In genomic region chr12:33759279-33759678, GRCh38 we compare ENCODE assay signal across 35 cellular contexts.
"Had no signal": no experiment of that assay in that cellular context is flagged by ENCODE, and none has a peak within 500 bp of the region (broad histone marks: within the 10 kb centered on the region; RNA-seq: fewer than 3 reads in every experiment).

No MANE protein-coding gene starts in this region.

- H3K36me3 ChIP-seq: adrenal gland, colonic mucosa, esophagus squamous epithelium, gastroesophageal sphincter, WERI-Rb-1 had no signal

- H3K4me3 ChIP-seq: adrenal gland, body of pancreas, colonic mucosa, dorsolateral prefrontal cortex, esophagus squamous epithelium, gastroesophageal sphincter had no signal

- H3K27ac ChIP-seq: adrenal gland, body of pancreas, colonic mucosa, dorsolateral prefrontal cortex, epithelial cell of prostate, esophagus squamous epithelium, gastroesophageal sphincter, WERI-Rb-1 had no signal

- H3K36me3 Mint-ChIP-seq: activated CD4-positive, alpha-beta memory T cell treated with anti-CD3 and anti-CD28 coated beads for 36 hours; activated CD8-positive, alpha-beta memory T cell treated with anti-CD3 and anti-CD28 coated beads, Interleukin-2, amount 10 ng/mL, durations not matched to agents 7 days and 5 days; activated naive CD4-positive, alpha-beta T cell treated with anti-CD3 and anti-CD28 coated beads, Interleukin-2, amount 50 U/mL, for 24 hours; activated naive CD8-positive, alpha-beta T cell treated with anti-CD3 and anti-CD28 coated beads for 36 hours had no signal

- DNase-seq: activated B cell treated with CpG ODN at 0.5 μM for 24 hours; activated CD4-positive, alpha-beta memory T cell treated with anti-CD3 and anti-CD28 coated beads for 36 hours; activated CD4-positive, alpha-beta T cell treated with anti-CD3 and anti-CD28 coated beads for 48 hours; activated CD8-positive, alpha-beta memory T cell treated with anti-CD3 and anti-CD28 coated beads, Interleukin-2, amount 10 ng/mL, durations not matched to agents 7 days and 5 days; activated CD8-positive, alpha-beta memory T cell treated with anti-CD3 and anti-CD28 coated beads, Interleukin-2, amount 50 U/mL, for 4 hours; activated CD8-positive, alpha-beta T cell treated with anti-CD3 and anti-CD28 coated beads, Interleukin-2, amount 10 ng/mL, durations not matched to agents 7 days and 5 days; activated effector memory CD4-positive, alpha-beta T cell treated with anti-CD3 and anti-CD28 coated beads, Interleukin-2, amount 50 U/mL, for 16 hours; activated naive CD4-positive, alpha-beta T cell treated with anti-CD3 and anti-CD28 coated beads for 36 hours; activated naive CD8-positive, alpha-beta T cell treated with anti-CD3 and anti-CD28 coated beads for 36 hours; activated naive CD8-positive, alpha-beta T cell treated with anti-CD3 and anti-CD28 coated beads, Interleukin-2, amount 50 U/mL, for 24 hours; activated T-cell treated with anti-CD3 and anti-CD28 coated beads, Interleukin-2, amount 50 U/mL, for 1 hour; activated T-cell treated with anti-CD3 and anti-CD28 coated beads, Interleukin-2, amount 50 U/mL, for 48 hours; adrenal gland; amygdala; aorta; body of pancreas; central memory CD4-positive, alpha-beta T cell; cerebellar nuclear complex; colonic mucosa; dorsolateral prefrontal cortex; effector memory CD4-positive, alpha-beta T cell; esophagus squamous epithelium; foreskin melanocyte; T-helper 1 cell; T-helper 17 cell; T1000; WERI-Rb-1 had no signal

- H3K9me3 Mint-ChIP-seq: activated naive CD4-positive, alpha-beta T cell treated with anti-CD3 and anti-CD28 coated beads for 36 hours; activated naive CD4-positive, alpha-beta T cell treated with anti-CD3 and anti-CD28 coated beads, Interleukin-2, amount 50 U/mL, for 24 hours had no signal

- H3K27me3 ChIP-seq: adrenal gland, body of pancreas, colonic mucosa, dorsolateral prefrontal cortex, esophagus squamous epithelium, gastroesophageal sphincter had no signal

- H3K4me1 Mint-ChIP-seq: activated B cell treated with CpG ODN at 0.5 μM for 24 hours; activated CD8-positive, alpha-beta memory T cell treated with anti-CD3 and anti-CD28 coated beads, Interleukin-2, amount 10 ng/mL, durations not matched to agents 7 days and 5 days; activated naive CD4-positive, alpha-beta T cell treated with anti-CD3 and anti-CD28 coated beads, Interleukin-2, amount 50 U/mL, for 24 hours; activated naive CD8-positive, alpha-beta T cell treated with anti-CD3 and anti-CD28 coated beads for 36 hours; activated naive CD8-positive, alpha-beta T cell treated with anti-CD3 and anti-CD28 coated beads, Interleukin-2, amount 50 U/mL, for 24 hours; T-helper 17 cell had no signal

- H3K27ac Mint-ChIP-seq: activated B cell treated with CpG ODN at 0.5 μM for 24 hours; activated CD4-positive, alpha-beta memory T cell treated with anti-CD3 and anti-CD28 coated beads for 36 hours; activated CD8-positive, alpha-beta memory T cell treated with anti-CD3 and anti-CD28 coated beads, Interleukin-2, amount 10 ng/mL, durations not matched to agents 7 days and 5 days; activated CD8-positive, alpha-beta T cell treated with anti-CD3 and anti-CD28 coated beads, Interleukin-2, amount 10 ng/mL, durations not matched to agents 7 days and 5 days; activated naive CD4-positive, alpha-beta T cell treated with anti-CD3 and anti-CD28 coated beads for 36 hours; activated naive CD4-positive, alpha-beta T cell treated with anti-CD3 and anti-CD28 coated beads, Interleukin-2, amount 50 U/mL, for 24 hours; activated naive CD8-positive, alpha-beta T cell treated with anti-CD3 and anti-CD28 coated beads for 36 hours; activated naive CD8-positive, alpha-beta T cell treated with anti-CD3 and anti-CD28 coated beads, Interleukin-2, amount 50 U/mL, for 24 hours; activated T-helper 1 cell treated with anti-CD3 and anti-CD28 coated beads, Interleukin-12 subunit alpha, Interleukin-12 subunit beta, Interleukin-2, Interleukin-4 antibody, amounts not matched to agents 30 ng/mL and 10 ng/mL and 1 ng/mL, durations not matched to agents 14 hours and 24 hours and 36 hours; activated T-helper 2 cell treated with anti-CD3 and anti-CD28 coated beads, Interferon-gamma antibody, Interleukin-2, Interleukin-4, amounts not matched to agents 10 μg/mL and 5 μg/mL and 100 μg/mL, durations not matched to agents 14 hours and 24 hours and 36 hours; dendritic cell treated with granulocyte-macrophage colony-stimulating factor and Interleukin-4, amounts not matched to agents 40 ng/mL and 50 ng/mL, for 4 days; T-helper 17 cell; T-helper 2 cell treated with Interferon-gamma antibody and Interleukin-4, amounts not matched to agents 5 μg/mL and 100 μg/mL, for 36 hours had no signal

- H3K9me3 ChIP-seq: adrenal gland, body of pancreas, colonic mucosa, esophagus squamous epithelium, gastroesophageal sphincter had no signal

- ATAC-seq: activated CD4-positive, CD25-positive, alpha-beta regulatory T cell treated with anti-CD3 and anti-CD28 coated beads, Interleukin-2, amount 50 U/mL, for 24 hours; activated CD8-positive, alpha-beta memory T cell treated with anti-CD3 and anti-CD28 coated beads, Interleukin-2, amount 10 ng/mL, durations not matched to agents 7 days and 5 days; activated CD8-positive, alpha-beta T cell treated with anti-CD3 and anti-CD28 coated beads, Interleukin-2, amount 10 ng/mL, durations not matched to agents 7 days and 5 days; activated naive CD8-positive, alpha-beta T cell treated with anti-CD3 and anti-CD28 coated beads, Interleukin-2, amount 50 U/mL, for 24 hours; body of pancreas; gastroesophageal sphincter; T-helper 17 cell had no signal

- H3K27me3 Mint-ChIP-seq: activated B cell treated with CpG ODN at 0.5 μM for 24 hours; activated CD4-positive, alpha-beta memory T cell treated with anti-CD3 and anti-CD28 coated beads for 36 hours; activated CD8-positive, alpha-beta memory T cell treated with anti-CD3 and anti-CD28 coated beads, Interleukin-2, amount 10 ng/mL, durations not matched to agents 7 days and 5 days; activated naive CD4-positive, alpha-beta T cell treated with anti-CD3 and anti-CD28 coated beads, Interleukin-2, amount 50 U/mL, for 24 hours; activated naive CD8-positive, alpha-beta T cell treated with anti-CD3 and anti-CD28 coated beads for 36 hours; activated naive CD8-positive, alpha-beta T cell treated with anti-CD3 and anti-CD28 coated beads, Interleukin-2, amount 50 U/mL, for 24 hours; dendritic cell treated with granulocyte-macrophage colony-stimulating factor and Interleukin-4, amounts not matched to agents 40 ng/mL and 50 ng/mL, for 4 days; T-helper 17 cell had no signal

- H3K4me3 Mint-ChIP-seq: activated B cell treated with CpG ODN at 0.5 μM for 24 hours; activated CD4-positive, alpha-beta memory T cell treated with anti-CD3 and anti-CD28 coated beads for 36 hours; activated CD8-positive, alpha-beta memory T cell treated with anti-CD3 and anti-CD28 coated beads, Interleukin-2, amount 10 ng/mL, durations not matched to agents 7 days and 5 days; activated CD8-positive, alpha-beta T cell treated with anti-CD3 and anti-CD28 coated beads, Interleukin-2, amount 10 ng/mL, durations not matched to agents 7 days and 5 days; activated naive CD4-positive, alpha-beta T cell treated with anti-CD3 and anti-CD28 coated beads for 36 hours; activated naive CD4-positive, alpha-beta T cell treated with anti-CD3 and anti-CD28 coated beads, Interleukin-2, amount 50 U/mL, for 24 hours; activated naive CD8-positive, alpha-beta T cell treated with anti-CD3 and anti-CD28 coated beads for 36 hours; activated naive CD8-positive, alpha-beta T cell treated with anti-CD3 and anti-CD28 coated beads, Interleukin-2, amount 50 U/mL, for 24 hours; activated T-helper 1 cell treated with anti-CD3 and anti-CD28 coated beads, Interleukin-12 subunit alpha, Interleukin-12 subunit beta, Interleukin-2, Interleukin-4 antibody, amounts not matched to agents 30 ng/mL and 10 ng/mL and 1 ng/mL, durations not matched to agents 14 hours and 24 hours and 36 hours; dendritic cell treated with granulocyte-macrophage colony-stimulating factor and Interleukin-4, amounts not matched to agents 40 ng/mL and 50 ng/mL, for 4 days; T-helper 17 cell; T-helper 2 cell treated with Interferon-gamma antibody and Interleukin-4, amounts not matched to agents 5 μg/mL and 100 μg/mL, for 36 hours had no signal

- H3K4me1 ChIP-seq: adrenal gland, body of pancreas, colonic mucosa, esophagus squamous epithelium, gastroesophageal sphincter had no signal
